In genomic region chr19:5964816-5965565, GRCh38 we compare ENCODE assay signal across 14 cellular contexts. TPM values are rescaled to one million over a fixed set of nuclear protein-coding genes. Genes with fewer than 3 reads are reported as not detected.
DNase-seq lines count a peak whose midpoint lies in the region; ATAC-seq and TF ChIP-seq lines count a peak whose summit lies in the region.
"Had no signal": no experiment of that assay in that cellular context is flagged by ENCODE, and none has a peak within 500 bp of the region (broad histone marks: within the 10 kb centered on the region; RNA-seq: fewer than 3 reads in every experiment).

No MANE protein-coding gene starts in this region.

- peak overlapping the region in 9 of 11 experiments; percentile 19 to 75 (median 59); a peak in 16 of 22 replicates for H3K4me2 ChIP-seq in BLaER1 treated with 17β-estradiol and CSF1 and Interleukin-3, amounts not matched to agents 10 nM and 100 nM

- no peaks in the 10 kb centered on the region for H3K27me3 Mint-ChIP-seq in CD4-positive, alpha-beta T cell
- H3K27me3 Mint-ChIP-seq in naive thymus-derived CD4-positive, alpha-beta T cell, result no peaks in the 10 kb centered on the region
- peaks cover 1% of the 10 kb centered on the region; the same call in 1 of the 2 replicates for H3K27me3 Mint-ChIP-seq in HFFc6 (ENCODE audit: insufficient read depth)
- H3K27me3 Mint-ChIP-seq: activated CD8-positive, alpha-beta memory T cell treated with anti-CD3 and anti-CD28 coated beads, Interleukin-2, amount 10 ng/mL, durations not matched to agents 7 days and 5 days had no signal

- no peak overlapping the region for H3K4me3 ChIP-seq in BLaER1 treated with 17β-estradiol and CSF1 and Interleukin-3, amounts not matched to agents 10 nM and 100 nM
- H3K4me3 ChIP-seq in naive thymus-derived CD4-positive, alpha-beta T cell (ENCODE audit: low read length), result no peak overlapping the region
- H3K4me3 ChIP-seq: psoas muscle had no signal

- H3K36me3 Mint-ChIP-seq in CD4-positive, alpha-beta T cell (ENCODE audit: low read depth), result peaks cover 33% of the 10 kb centered on the region
- H3K36me3 Mint-ChIP-seq in activated naive CD4-positive, alpha-beta T cell treated with anti-CD3 and anti-CD28 coated beads, Interleukin-2, amount 50 U/mL, for 72 hours, result peaks cover 0 to 12% of the 10 kb centered on the region in 2 donors
- peaks cover 0 to 9% (median 7%) of the 10 kb centered on the region in 5 donors for H3K36me3 Mint-ChIP-seq in naive thymus-derived CD4-positive, alpha-beta T cell
- H3K36me3 Mint-ChIP-seq in HFFc6 (ENCODE audit: low read depth), result no peaks in the 10 kb centered on the region

- H3K9me3 Mint-ChIP-seq in CD4-positive, alpha-beta T cell, result no peaks in the 10 kb centered on the region
- H3K9me3 Mint-ChIP-seq in activated naive CD4-positive, alpha-beta T cell treated with anti-CD3 and anti-CD28 coated beads, Interleukin-2, amount 50 U/mL, for 72 hours, result no peaks in the 10 kb centered on the region
- H3K9me3 Mint-ChIP-seq in naive thymus-derived CD4-positive, alpha-beta T cell, result no peaks in the 10 kb centered on the region
- no peaks in the 10 kb centered on the region for H3K9me3 Mint-ChIP-seq in HFFc6
- H3K9me3 Mint-ChIP-seq: nephron progenitor cell had no signal

- POLR2A ChIA-PET in CD4-positive, alpha-beta T cell (lab: Charles Lee), result interaction anchor here (1.2 to 1.7 kb wide), 2 partner anchors 10 to 13 kb away, joined by 6 to 8 read pairs; partner anchors contain the start of gene RANBP3
- POLR2A ChIA-PET in naive thymus-derived CD4-positive, alpha-beta T cell (lab: Charles Lee), result interaction anchor here (1.6 to 5.5 kb wide), 3 partner anchors 8 to 16 kb away, joined by 4 to 50 read pairs (median 7); partner anchors contain the start of gene RANBP3

- H3K4me3 Mint-ChIP-seq in CD4-positive, alpha-beta T cell, result peak overlapping the region; percentile 21
- H3K4me3 Mint-ChIP-seq in naive thymus-derived CD4-positive, alpha-beta T cell, result peak overlapping the region; percentile 15 to 86 (median 60)
- H3K4me3 Mint-ChIP-seq in HFFc6, result no peak overlapping the region
- H3K4me3 Mint-ChIP-seq: activated CD8-positive, alpha-beta memory T cell treated with anti-CD3 and anti-CD28 coated beads, Interleukin-2, amount 10 ng/mL, durations not matched to agents 7 days and 5 days; nephron progenitor cell had no signal

- DNase-seq in CD4-positive, alpha-beta T cell, result no peak
- DNase-seq in activated naive CD4-positive, alpha-beta T cell treated with anti-CD3 and anti-CD28 coated beads, Interleukin-2, amount 50 U/mL, for 72 hours (ENCODE audit: low spot score in 2 of 2), result no peak
- peak in 6 of 9 donors; percentile 25 to 54 (median 46) for DNase-seq in naive thymus-derived CD4-positive, alpha-beta T cell
- DNase-seq in NCI-H1105 treated with DMSO at 0.1 percent for 48 hours (lab: John Stamatoyannopoulos, UW), result no peak
- DNase-seq in HFFc6, result no peak
- DNase-seq: activated CD8-positive, alpha-beta memory T cell treated with anti-CD3 and anti-CD28 coated beads, Interleukin-2, amount 10 ng/mL, durations not matched to agents 7 days and 5 days; cerebellar nuclear complex; Karpas-422; NCI-H1436; nephron progenitor cell; psoas muscle; substantia nigra had no signal

- peak overlapping the region; percentile 98 for H3K27ac Mint-ChIP-seq in CD4-positive, alpha-beta T cell
- peak overlapping the region; percentile 84 to 90 for H3K27ac Mint-ChIP-seq in activated naive CD4-positive, alpha-beta T cell treated with anti-CD3 and anti-CD28 coated beads, Interleukin-2, amount 50 U/mL, for 72 hours
- peak overlapping the region; percentile 76 to 100 (median 98) for H3K27ac Mint-ChIP-seq in naive thymus-derived CD4-positive, alpha-beta T cell
- no peak overlapping the region for H3K27ac Mint-ChIP-seq in HFFc6

- H4K20me1 ChIP-seq in BLaER1 treated with 17β-estradiol and CSF1 and Interleukin-3, amounts not matched to agents 10 nM and 100 nM, result peaks cover 86 to 100% (median 98%) of the 10 kb centered on the region in 11 experiments

- peak overlapping the region in 7 of 11 experiments; percentile 13 to 52 (median 21); a peak in 8 of 22 replicates for H3K9ac ChIP-seq in BLaER1 treated with 17β-estradiol and CSF1 and Interleukin-3, amounts not matched to agents 10 nM and 100 nM

- H3K36me3 ChIP-seq in BLaER1 treated with 17β-estradiol and CSF1 and Interleukin-3, amounts not matched to agents 10 nM and 100 nM, result peaks cover 18 to 61% (median 23%) of the 10 kb centered on the region in 11 experiments; a peak in 21 of 22 replicates
- H3K36me3 ChIP-seq in naive thymus-derived CD4-positive, alpha-beta T cell (ENCODE audit: control insufficient read depth in 2 of 3, insufficient read depth in 3 of 3, low read length in 3 of 3), result peaks cover 0 to 4% (median 0%) of the 10 kb centered on the region in 3 experiments

- CTCF ChIA-PET in CD4-positive, alpha-beta T cell (lab: Charles Lee), result interaction anchor here (2.2 kb wide), 1 partner anchor 161 kb away, joined by 5 read pairs; no protein-coding TSS in a partner anchor
- CTCF ChIA-PET in naive thymus-derived CD4-positive, alpha-beta T cell (lab: Charles Lee), result interaction anchor here (0.9 to 5.2 kb wide), 4 partner anchors 13 to 57 kb away, joined by 3 to 41 read pairs (median 13); partner anchors contain the start of gene RANBP3

- no peak overlapping the region; a peak in 2 of 22 replicates for H3K27ac ChIP-seq in BLaER1 treated with 17β-estradiol and CSF1 and Interleukin-3, amounts not matched to agents 10 nM and 100 nM
- H3K27ac ChIP-seq in CD4-positive, alpha-beta T cell (ENCODE audit: low read depth, low read length), result no peak overlapping the region
- peak overlapping the region; percentile 63 for H3K27ac ChIP-seq in naive thymus-derived CD4-positive, alpha-beta T cell (ENCODE audit: low read depth, low read length)

- no peak for ATAC-seq in CD4-positive, alpha-beta T cell (ENCODE audit: poor library complexity)
- no peak for ATAC-seq in activated naive CD4-positive, alpha-beta T cell treated with anti-CD3 and anti-CD28 coated beads, Interleukin-2, amount 50 U/mL, for 72 hours
- ATAC-seq in naive thymus-derived CD4-positive, alpha-beta T cell, result no peak
- no peak for ATAC-seq in GM21529 (IDR thresholded peaks at IDR 0.05; ENCODE audit: unreplicated experiment)
- ATAC-seq: activated CD8-positive, alpha-beta memory T cell treated with anti-CD3 and anti-CD28 coated beads, Interleukin-2, amount 10 ng/mL, durations not matched to agents 7 days and 5 days; psoas muscle had no signal

- H3K27me3 ChIP-seq in BLaER1 treated with 17β-estradiol and CSF1 and Interleukin-3, amounts not matched to agents 10 nM and 100 nM, result no peaks in the 10 kb centered on the region
- no peaks in the 10 kb centered on the region for H3K27me3 ChIP-seq in CD4-positive, alpha-beta T cell (ENCODE audit: control insufficient read depth, insufficient read depth, low read length)
- H3K27me3 ChIP-seq in naive thymus-derived CD4-positive, alpha-beta T cell (ENCODE audit: control insufficient read depth in 2 of 2, insufficient read depth in 2 of 2, low read length in 2 of 2), result no peaks in the 10 kb centered on the region

- intact Hi-C loops in CD4-positive, alpha-beta T cell (cut with DNase I, micrococcal nuclease), result loop anchor here (5.0 kb wide), 2 partner anchors 57 to 58 kb away; no protein-coding TSS in a partner anchor
- intact Hi-C loops in naive thymus-derived CD4-positive, alpha-beta T cell (cut with micrococcal nuclease), result loop anchor here (5.0 kb wide), 2 partner anchors 57 to 163 kb away; no protein-coding TSS in a partner anchor

- H3K4me1 ChIP-seq in BLaER1 treated with 17β-estradiol and CSF1 and Interleukin-3, amounts not matched to agents 10 nM and 100 nM, result peaks cover 74 to 98% (median 96%) of the 10 kb centered on the region in 10 experiments
- peaks cover 58 to 80% of the 10 kb centered on the region in 2 donors for H3K4me1 ChIP-seq in naive thymus-derived CD4-positive, alpha-beta T cell (ENCODE audit: control insufficient read depth in 2 of 2, insufficient read depth in 2 of 2, low read length in 2 of 2)

- no peak for TF ChIP-seq CTCF in CD4-positive, alpha-beta T cell (IDR thresholded peaks at IDR 0.05)
- no peak for TF ChIP-seq CTCF in HFFc6 (IDR thresholded peaks at IDR 0.05)

- H3K4me1 Mint-ChIP-seq in CD4-positive, alpha-beta T cell (ENCODE audit: low read depth), result peaks cover 96% of the 10 kb centered on the region
- H3K4me1 Mint-ChIP-seq in naive thymus-derived CD4-positive, alpha-beta T cell, result peaks cover 70 to 100% (median 91%) of the 10 kb centered on the region in 7 donors
- peaks cover 49% of the 10 kb centered on the region for H3K4me1 Mint-ChIP-seq in HFFc6 (ENCODE audit: low read depth)

- no peaks in the 10 kb centered on the region for H3K9me3 ChIP-seq in BLaER1 treated with 17β-estradiol and CSF1 and Interleukin-3, amounts not matched to agents 10 nM and 100 nM (replicated peaks in 1 of 11)
- no peaks in the 10 kb centered on the region for H3K9me3 ChIP-seq in CD4-positive, alpha-beta T cell (ENCODE audit: control insufficient read depth, low read length)
- no peaks in the 10 kb centered on the region for H3K9me3 ChIP-seq in naive thymus-derived CD4-positive, alpha-beta T cell (ENCODE audit: control insufficient read depth in 2 of 3, low read length in 3 of 3)
- H3K9me3 ChIP-seq: psoas muscle had no signal

RNA-seq across cellular contexts. Expression of gene RANBP3, which starts 12.9 kb away (rescaled TPM):
- 10 to 100 TPM; 82.7 to 88.7 TPM for total RNA-seq in CD4-positive, alpha-beta T cell
- total RNA-seq in activated naive CD4-positive, alpha-beta T cell treated with anti-CD3 and anti-CD28 coated beads, Interleukin-2, amount 50 U/mL, for 72 hours, result 100 to 1,000 TPM in 1 of 2 donors, 10 to 100 TPM in 1; 89.6 to 112 TPM
- 100 to 1,000 TPM in 1 of 5 experiments, 10 to 100 TPM in 4; 88.3 to 104 (median 94.0) TPM for total RNA-seq in naive thymus-derived CD4-positive, alpha-beta T cell
- 10 to 100 TPM in 1 of 2 donors, 1 to 10 TPM in 1; 7.0 to 12.4 TPM for polyA plus RNA-seq in naive thymus-derived CD4-positive, alpha-beta T cell
- total RNA-seq in HFFc6 (2021; fragmentation: NEBNext Ultra II Directional; extraction: Animal tissue kit (Norgen Biotek cat#: 25700)), result 10 to 100 TPM; 57.6 to 80.9 (median 70.4) TPM

RNA-seq across cellular contexts. Expression of gene CAPS, which starts 50.9 kb away (rescaled TPM):
- 10 to 100 TPM; 43.2 to 44.2 TPM for total RNA-seq in CD4-positive, alpha-beta T cell
- total RNA-seq in activated naive CD4-positive, alpha-beta T cell treated with anti-CD3 and anti-CD28 coated beads, Interleukin-2, amount 50 U/mL, for 72 hours, result 1 to 10 TPM; 5.1 to 6.0 TPM
- 10 to 100 TPM; 22.1 to 80.6 (median 58.5) TPM for total RNA-seq in naive thymus-derived CD4-positive, alpha-beta T cell
- polyA plus RNA-seq in naive thymus-derived CD4-positive, alpha-beta T cell, result 1 to 10 TPM; 1.6 to 4.1 TPM
- total RNA-seq in HFFc6 (2021; fragmentation: NEBNext Ultra II Directional; extraction: Animal tissue kit (Norgen Biotek cat#: 25700)), result 1 to 10 TPM; 2.2 to 2.7 (median 2.3) TPM

Comparison
In these comparisons a context has a peak if more than half of its experiments do, and no peak if none do; other contexts are left out.
1. DNase-seq: peak in naive thymus-derived CD4-positive, alpha-beta T cell (6 of 9); none in CD4-positive, alpha-beta T cell (0 of 10), activated naive CD4-positive, alpha-beta T cell treated with anti-CD3 and anti-CD28 coated beads, Interleukin-2, amount 50 U/mL, for 72 hours (0 of 2), NCI-H1105 treated with DMSO at 0.1 percent for 48 hours (single experiment) and HFFc6 (single experiment).